Comparison of ENCODE assay signal across 13 cellular contexts in the genomic region with DNA sequence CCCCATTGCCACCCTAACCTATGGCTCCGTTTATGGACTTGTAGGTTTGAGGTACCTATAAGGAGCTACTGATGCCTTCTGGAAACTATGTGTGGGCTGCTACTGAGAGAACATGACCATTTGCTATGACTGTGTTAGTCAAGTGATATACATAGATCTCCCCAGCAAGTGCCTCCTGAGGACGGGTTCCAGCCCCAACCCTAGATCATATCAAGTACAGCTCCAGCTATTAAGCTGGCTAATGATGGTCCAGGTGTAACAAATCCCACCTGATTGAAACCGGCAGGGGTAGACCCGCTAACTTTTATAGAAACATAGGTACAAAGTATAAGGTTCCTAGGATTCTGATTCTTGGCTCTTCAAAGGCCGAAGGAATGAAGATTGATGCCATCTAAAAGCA. TPM values are rescaled to one million over a fixed set of nuclear protein-coding genes. Genes with fewer than 3 reads are reported as not detected.
DNase-seq lines count a peak whose midpoint lies in the region; ATAC-seq and TF ChIP-seq lines count a peak whose summit lies in the region.
"Had no signal": no experiment of that assay in that cellular context is flagged by ENCODE, and none has a peak within 500 bp of the region (broad histone marks: within the 10 kb centered on the region; RNA-seq: fewer than 3 reads in every experiment).

No MANE protein-coding gene starts in this region.

- H4K20me1 ChIP-seq in MM.1S (ENCODE audit: insufficient read depth, low read length) = no peaks in the 10 kb centered on the region

- H3K79me2 ChIP-seq in MM.1S (ENCODE audit: low read length) = no peaks in the 10 kb centered on the region

- H3K36me3 Mint-ChIP-seq in activated CD4-positive, alpha-beta memory T cell treated with anti-CD3 and anti-CD28 coated beads, Interleukin-2, amount 10 ng/mL, durations not matched to agents 7 days and 5 days (ENCODE audit: low read depth) = peaks cover 22% of the 10 kb centered on the region
- peaks cover 0 to 12% (median 0%) of the 10 kb centered on the region in 5 donors for H3K36me3 Mint-ChIP-seq in naive thymus-derived CD4-positive, alpha-beta T cell

- H3K9ac ChIP-seq in MM.1S (ENCODE audit: low read length) = no peak overlapping the region

- peak overlapping the region; percentile 34 for H3K27ac Mint-ChIP-seq in activated CD4-positive, alpha-beta memory T cell treated with anti-CD3 and anti-CD28 coated beads, Interleukin-2, amount 10 ng/mL, durations not matched to agents 7 days and 5 days
- H3K27ac Mint-ChIP-seq in naive thymus-derived CD4-positive, alpha-beta T cell = peak overlapping the region; percentile 44 to 94 (median 87)

- H3K4me1 Mint-ChIP-seq in activated CD4-positive, alpha-beta memory T cell treated with anti-CD3 and anti-CD28 coated beads, Interleukin-2, amount 10 ng/mL, durations not matched to agents 7 days and 5 days = peaks cover 50% of the 10 kb centered on the region
- peaks cover 29 to 66% (median 54%) of the 10 kb centered on the region in 7 donors for H3K4me1 Mint-ChIP-seq in naive thymus-derived CD4-positive, alpha-beta T cell

- H3K27ac ChIP-seq in naive thymus-derived CD4-positive, alpha-beta T cell (ENCODE audit: low read depth, low read length) = peak overlapping the region; percentile 60
- peak overlapping the region; percentile 98 for H3K27ac ChIP-seq in vagina
- H3K27ac ChIP-seq in MM.1S (ENCODE audit: low read length) = no peak overlapping the region

- no peak overlapping the region for H2AFZ ChIP-seq in MM.1S (ENCODE audit: low read length)

- H3K4me3 Mint-ChIP-seq in activated CD4-positive, alpha-beta memory T cell treated with anti-CD3 and anti-CD28 coated beads, Interleukin-2, amount 10 ng/mL, durations not matched to agents 7 days and 5 days = no peak overlapping the region
- H3K4me3 Mint-ChIP-seq in naive thymus-derived CD4-positive, alpha-beta T cell = peak overlapping the region in 6 of 10 donors; percentile 6 to 33 (median 28)

- TF ChIP-seq POLR2A in vagina (IDR thresholded peaks at IDR 0.05) = no peak

- intact Hi-C loops in naive thymus-derived CD4-positive, alpha-beta T cell (cut with micrococcal nuclease) = loop anchor here in 1 of 2 donors (1.0 kb wide), 1 partner anchor 9 kb away; no protein-coding TSS in a partner anchor
- intact Hi-C loops in vagina (cut with DNase I) = no loop called here

- H3K27me3 ChIP-seq in naive thymus-derived CD4-positive, alpha-beta T cell (ENCODE audit: control insufficient read depth in 2 of 2, insufficient read depth in 2 of 2, low read length in 2 of 2) = no peaks in the 10 kb centered on the region
- H3K27me3 ChIP-seq in vagina (no peaks in the 10 kb centered on the region), MM.1S (replicated peaks; ENCODE audit: insufficient read depth, low read length) (no peaks in the 10 kb centered on the region)
- H3K27me3 ChIP-seq: MG63 had no signal

- no peaks in the 10 kb centered on the region for H3K9me2 ChIP-seq in MM.1S (replicated peaks; ENCODE audit: insufficient read depth, low read length)

- H3K36me3 ChIP-seq in naive thymus-derived CD4-positive, alpha-beta T cell (ENCODE audit: control insufficient read depth in 2 of 3, insufficient read depth in 3 of 3, low read length in 3 of 3) = no peaks in the 10 kb centered on the region
- H3K36me3 ChIP-seq in vagina = no peaks in the 10 kb centered on the region
- H3K36me3 ChIP-seq in MM.1S (replicated peaks; ENCODE audit: insufficient read depth, low read length) = no peaks in the 10 kb centered on the region

- CTCF ChIA-PET in activated CD4-positive, alpha-beta memory T cell treated with anti-CD3 and anti-CD28 coated beads, Interleukin-2, amount 10 ng/mL, durations not matched to agents 7 days and 5 days (lab: Charles Lee) = interaction anchor here (0.6 to 1.8 kb wide), 6 partner anchors 9 to 309 kb away, joined by 3 to 6 read pairs (median 4); a partner anchor contains a TSS
- CTCF ChIA-PET in naive thymus-derived CD4-positive, alpha-beta T cell (lab: Charles Lee) = interaction anchor here (1.4 kb wide), 1 partner anchor 111 kb away, joined by 3 read pairs; no protein-coding TSS in a partner anchor

- peaks cover 6% of the 10 kb centered on the region for H3F3A ChIP-seq in MM.1S (ENCODE audit: insufficient read depth, low read length)

- H3K9me3 Mint-ChIP-seq in activated CD4-positive, alpha-beta memory T cell treated with anti-CD3 and anti-CD28 coated beads, Interleukin-2, amount 10 ng/mL, durations not matched to agents 7 days and 5 days = no peaks in the 10 kb centered on the region
- H3K9me3 Mint-ChIP-seq in naive thymus-derived CD4-positive, alpha-beta T cell = peaks cover 0 to 2% (median 0%) of the 10 kb centered on the region in 11 donors

- H3K4me3 ChIP-seq in naive thymus-derived CD4-positive, alpha-beta T cell (ENCODE audit: low read length) = no peak overlapping the region
- no peak overlapping the region for H3K4me3 ChIP-seq in vagina
- H3K4me3 ChIP-seq in MM.1S (ENCODE audit: low read length) = no peak overlapping the region
- H3K4me3 ChIP-seq: MG63 had no signal

- ATAC-seq in naive thymus-derived CD4-positive, alpha-beta T cell = no peak
- ATAC-seq in HG02884 (IDR thresholded peaks at IDR 0.05; ENCODE audit: unreplicated experiment) = no peak

- H3K4me1 ChIP-seq in naive thymus-derived CD4-positive, alpha-beta T cell (ENCODE audit: control insufficient read depth in 2 of 2, insufficient read depth in 2 of 2, low read length in 2 of 2) = peaks cover 20 to 30% of the 10 kb centered on the region in 2 donors
- H3K4me1 ChIP-seq in vagina = peaks cover 48% of the 10 kb centered on the region
- H3K4me1 ChIP-seq in MM.1S (ENCODE audit: low read length) = peaks cover 6% of the 10 kb centered on the region; the same call in 1 of the 2 replicates

- POLR2A ChIA-PET in activated CD4-positive, alpha-beta memory T cell treated with anti-CD3 and anti-CD28 coated beads, Interleukin-2, amount 10 ng/mL, durations not matched to agents 7 days and 5 days (lab: Charles Lee) = interaction anchor here (0.7 to 1.3 kb wide), 6 partner anchors 9 to 113 kb away, joined by 3 to 6 read pairs (median 4); a partner anchor contains a TSS
- POLR2A ChIA-PET in naive thymus-derived CD4-positive, alpha-beta T cell (lab: Charles Lee) = interaction anchor here (1.0 to 1.7 kb wide), 2 partner anchors 19 to 89 kb away, joined by 3 to 6 read pairs; no protein-coding TSS in a partner anchor

- no peak overlapping the region for H3K4me2 ChIP-seq in MM.1S (ENCODE audit: low read depth, low read length)

- no peaks in the 10 kb centered on the region for H3K9me3 ChIP-seq in naive thymus-derived CD4-positive, alpha-beta T cell (ENCODE audit: control insufficient read depth in 2 of 3, low read length in 3 of 3)
- H3K9me3 ChIP-seq in vagina = no peaks in the 10 kb centered on the region
- H3K9me3 ChIP-seq in MM.1S (replicated peaks; ENCODE audit: insufficient read depth, low read length) = no peaks in the 10 kb centered on the region
- H3K9me3 ChIP-seq: MG63 had no signal

- TF ChIP-seq CTCF in vagina (IDR thresholded peaks at IDR 0.05) (no peak), MM.1S (IDR thresholded peaks at IDR 0.05; ENCODE audit: low read length) (no peak)

- no peaks in the 10 kb centered on the region for H3K27me3 Mint-ChIP-seq in activated CD4-positive, alpha-beta memory T cell treated with anti-CD3 and anti-CD28 coated beads, Interleukin-2, amount 10 ng/mL, durations not matched to agents 7 days and 5 days
- no peaks in the 10 kb centered on the region for H3K27me3 Mint-ChIP-seq in naive thymus-derived CD4-positive, alpha-beta T cell

- DNase-seq in stimulated activated CD4-positive, alpha-beta T cell treated with anti-CD3 and anti-CD28 coated beads, Interleukin-2, amount 100 ng/mL, for 4 hours (ENCODE audit: low read depth) = peak; percentile 17
- no peak for DNase-seq in stimulated activated CD4-positive, alpha-beta T cell treated with anti-CD3 and anti-CD28 coated beads, Interleukin-12 subunit alpha, Interleukin-12 subunit beta, amount 100 ng/mL, for 4 hours
- DNase-seq in activated CD4-positive, alpha-beta memory T cell treated with anti-CD3 and anti-CD28 coated beads, Interleukin-2, amount 10 ng/mL, durations not matched to agents 7 days and 5 days = no peak
- no peak for DNase-seq in naive thymus-derived CD4-positive, alpha-beta T cell
- DNase-seq in vagina (ENCODE audit: extremely low spot score in 2 of 2) = no peak
- no peak for DNase-seq in ureter (ENCODE audit: low spot score)
- no peak for DNase-seq in MM.1S
- DNase-seq: COR-L47, MG63, NCI-H510A treated with DMSO at 0.1 percent for 48 hours, Right ventricle myocardium superior had no signal

RNA-seq across cellular contexts. Expression of a gene that starts 23.7 kb away (rescaled TPM):
- total RNA-seq in activated CD4-positive, alpha-beta memory T cell treated with anti-CD3 and anti-CD28 coated beads, Interleukin-2, amount 10 ng/mL, durations not matched to agents 7 days and 5 days = 10 to 100 TPM; 13.1 to 13.5 TPM
- 10 to 100 TPM in 1 of 5 experiments, 1 to 10 TPM in 3, under 1 TPM in 1; 0.84 to 11.2 (median 2.1) TPM for total RNA-seq in naive thymus-derived CD4-positive, alpha-beta T cell
- polyA plus RNA-seq in naive thymus-derived CD4-positive, alpha-beta T cell = 10 to 100 TPM in 1 of 2 donors, 1 to 10 TPM in 1; 8.8 to 10.0 TPM
- total RNA-seq in vagina (23.8 TPM), ureter (4.9 TPM)
- total RNA-seq: astrocyte had no signal
